In the genomic region with DNA sequence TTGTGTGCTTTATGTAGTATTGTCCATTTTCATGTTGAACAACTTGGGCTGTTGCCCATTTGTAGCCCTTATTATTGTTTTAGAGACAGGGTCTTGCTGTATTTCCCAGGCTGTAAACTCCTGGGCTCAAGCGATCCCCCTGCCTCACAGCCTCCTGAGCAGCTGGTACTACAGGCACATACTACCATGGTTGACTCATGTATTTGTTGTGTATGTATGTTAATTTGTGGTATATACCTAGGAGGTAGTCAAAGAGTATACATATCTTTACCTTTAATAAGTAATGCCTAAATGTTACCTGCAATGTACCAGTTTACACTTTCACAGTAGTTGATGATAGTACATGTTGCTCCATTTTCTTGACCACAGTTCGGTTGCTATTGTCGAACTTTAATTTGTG, we compare ENCODE assay signal across 22 cellular contexts. TPM values are rescaled to one million over a fixed set of nuclear protein-coding genes. Genes with fewer than 3 reads are reported as not detected.
DNase-seq lines count a peak whose midpoint lies in the region; ATAC-seq, FAIRE-seq and TF ChIP-seq lines count a peak whose summit lies in the region.
"Had no signal": no experiment of that assay in that cellular context is flagged by ENCODE, and none has a peak within 500 bp of the region (broad histone marks: within the 10 kb centered on the region; RNA-seq: fewer than 3 reads in every experiment).

No MANE protein-coding gene starts in this region.

- no peaks in the 10 kb centered on the region for H3K9me3 Mint-ChIP-seq in activated naive CD4-positive, alpha-beta T cell treated with anti-CD3 and anti-CD28 coated beads, Interleukin-2, amount 50 U/mL, for 24 hours
- H3K9me3 Mint-ChIP-seq in brain = peaks cover 0 to 3% (median 3%) of the 10 kb centered on the region in 5 experiments
- no peaks in the 10 kb centered on the region for H3K9me3 Mint-ChIP-seq in stimulated activated effector memory CD8-positive, alpha-beta T cell treated with anti-CD3 and anti-CD28 coated beads, Interleukin-12 subunit alpha, Interleukin-12 subunit beta, amount 100 ng/mL, for 72 hours
- H3K9me3 Mint-ChIP-seq: CD14-positive monocyte; CD8-positive, alpha-beta memory T cell had no signal

- no peak for TF ChIP-seq POLR2A in GM12891 (IDR thresholded peaks at IDR 0.05; ENCODE audit: low read depth, low read length)

- no peaks in the 10 kb centered on the region for H3K27me3 ChIP-seq in effector memory CD4-positive, alpha-beta T cell (replicated peaks; ENCODE audit: control insufficient read depth, insufficient read depth, low read length, poor library complexity, severe bottlenecking)
- H3K27me3 ChIP-seq: BLaER1 had no signal

- no peak for DNase-seq in activated naive CD4-positive, alpha-beta T cell treated with anti-CD3 and anti-CD28 coated beads, Interleukin-2, amount 50 U/mL, for 16 hours
- DNase-seq in stimulated activated effector memory CD8-positive, alpha-beta T cell treated with anti-CD3 and anti-CD28 coated beads, Interleukin-12 subunit alpha, Interleukin-12 subunit beta, amount 100 ng/mL, for 72 hours (ENCODE audit: low spot score in 2 of 2) = no peak
- DNase-seq in effector memory CD4-positive, alpha-beta T cell = no peak
- DNase-seq in NCI-H748 treated with DMSO at 0.1 percent for 48 hours (lab: John Stamatoyannopoulos, UW) (no peak), GM12891 (ENCODE audit: insufficient read length, low spot score) (no peak)
- DNase-seq: CD8-positive, alpha-beta memory T cell; COR-L47; DMS 273 treated with DMSO at 0.1 percent for 48 hours; DMS53; DND-41; EL; H9; KG1 had no signal

- no peaks in the 10 kb centered on the region for H3K36me3 ChIP-seq in effector memory CD4-positive, alpha-beta T cell (ENCODE audit: control insufficient read depth, insufficient read depth, low read length)

- TF ChIP-seq CTCF in brain (conservative IDR thresholded peaks at IDR 0.05) = no peak

- peaks cover 2% of the 10 kb centered on the region for H3K36me3 Mint-ChIP-seq in activated naive CD4-positive, alpha-beta T cell treated with anti-CD3 and anti-CD28 coated beads, Interleukin-2, amount 50 U/mL, for 24 hours
- peaks cover 51% of the 10 kb centered on the region for H3K36me3 Mint-ChIP-seq in brain
- H3K36me3 Mint-ChIP-seq in stimulated activated effector memory CD8-positive, alpha-beta T cell treated with anti-CD3 and anti-CD28 coated beads, Interleukin-12 subunit alpha, Interleukin-12 subunit beta, amount 100 ng/mL, for 72 hours = peaks cover 18% of the 10 kb centered on the region

- peak overlapping the region; percentile 30 for H3K27ac Mint-ChIP-seq in activated naive CD4-positive, alpha-beta T cell treated with anti-CD3 and anti-CD28 coated beads, Interleukin-2, amount 50 U/mL, for 24 hours
- peak overlapping the region in 3 of 5 experiments; percentile 22 to 62 (median 43) for H3K27ac Mint-ChIP-seq in brain
- H3K27ac Mint-ChIP-seq in stimulated activated effector memory CD8-positive, alpha-beta T cell treated with anti-CD3 and anti-CD28 coated beads, Interleukin-12 subunit alpha, Interleukin-12 subunit beta, amount 100 ng/mL, for 72 hours = peak overlapping the region; percentile 35

- no peak for ATAC-seq in stimulated activated effector memory CD8-positive, alpha-beta T cell treated with anti-CD3 and anti-CD28 coated beads, Interleukin-12 subunit alpha, Interleukin-12 subunit beta, amount 100 ng/mL, for 72 hours
- ATAC-seq: HepG2 had no signal

- H3K4me3 ChIP-seq in effector memory CD4-positive, alpha-beta T cell (ENCODE audit: insufficient read depth, low read depth, low read length, poor library complexity, severe bottlenecking) = no peak overlapping the region
- H3K4me3 ChIP-seq: BLaER1 had no signal

- H3K27ac ChIP-seq in effector memory CD4-positive, alpha-beta T cell (ENCODE audit: insufficient read depth, low read length, poor library complexity, severe bottlenecking) = no peak overlapping the region
- H3K27ac ChIP-seq: 22Rv1, BLaER1 had no signal

- peaks cover 38% of the 10 kb centered on the region for H3K4me1 Mint-ChIP-seq in activated naive CD4-positive, alpha-beta T cell treated with anti-CD3 and anti-CD28 coated beads, Interleukin-2, amount 50 U/mL, for 24 hours
- peaks cover 35% of the 10 kb centered on the region for H3K4me1 Mint-ChIP-seq in brain
- H3K4me1 Mint-ChIP-seq in stimulated activated effector memory CD8-positive, alpha-beta T cell treated with anti-CD3 and anti-CD28 coated beads, Interleukin-12 subunit alpha, Interleukin-12 subunit beta, amount 100 ng/mL, for 72 hours = peaks cover 27% of the 10 kb centered on the region
- H3K4me1 Mint-ChIP-seq: H9 had no signal

- no peak overlapping the region for H3K4me3 Mint-ChIP-seq in activated naive CD4-positive, alpha-beta T cell treated with anti-CD3 and anti-CD28 coated beads, Interleukin-2, amount 50 U/mL, for 24 hours
- H3K4me3 Mint-ChIP-seq in brain = no peak overlapping the region
- H3K4me3 Mint-ChIP-seq in stimulated activated effector memory CD8-positive, alpha-beta T cell treated with anti-CD3 and anti-CD28 coated beads, Interleukin-12 subunit alpha, Interleukin-12 subunit beta, amount 100 ng/mL, for 72 hours = no peak overlapping the region
- H3K4me3 Mint-ChIP-seq: CD14-positive monocyte; CD8-positive, alpha-beta memory T cell; H9 had no signal

- FAIRE-seq in GM12891 (lab: Jason Lieb, UNC) = no peak
- FAIRE-seq: GM12892, GM18507, H1, HepG2 had no signal

- H3K9me3 ChIP-seq in effector memory CD4-positive, alpha-beta T cell (ENCODE audit: control insufficient read depth, low read length) = no peaks in the 10 kb centered on the region

- no peaks in the 10 kb centered on the region for H3K4me1 ChIP-seq in effector memory CD4-positive, alpha-beta T cell (ENCODE audit: control insufficient read depth, insufficient read depth, low read length, poor library complexity, severe bottlenecking)
- H3K4me1 ChIP-seq: BLaER1 had no signal

- no peaks in the 10 kb centered on the region for H3K27me3 Mint-ChIP-seq in activated naive CD4-positive, alpha-beta T cell treated with anti-CD3 and anti-CD28 coated beads, Interleukin-2, amount 50 U/mL, for 24 hours
- H3K27me3 Mint-ChIP-seq in brain = no peaks in the 10 kb centered on the region
- H3K27me3 Mint-ChIP-seq: CD8-positive, alpha-beta memory T cell had no signal

TF ChIP-seq in GM12891, 5 proteins besides CTCF, POLR2A, EP300 and RAD21:
- no peak for TF ChIP-seq PAX5 (IDR thresholded peaks at IDR 0.05; ENCODE audit: insufficient read depth, low read length, severe bottlenecking)
- no peak for TF ChIP-seq POLR2AphosphoS5 (IDR thresholded peaks at IDR 0.05; ENCODE audit: low read depth, low read length)
- TF ChIP-seq SPI1 (IDR thresholded peaks at IDR 0.05; ENCODE audit: low read depth, low read length) = no peak
- TF ChIP-seq POU2F2 (IDR thresholded peaks at IDR 0.05; ENCODE audit: low read depth, low read length) = no peak
- TF ChIP-seq TAF1 (IDR thresholded peaks at IDR 0.05; ENCODE audit: low read depth, low read length) = no peak

RNA-seq across cellular contexts. Expression of a gene that starts 18.1 kb away (rescaled TPM):
- polyA plus RNA-seq in brain (ENCODE audit: insufficient read depth, low read depth, low replicate concordance) = 14.6 TPM
- 5.2 TPM for polyA plus RNA-seq in GM12891 (2012; ENCODE audit: low read depth, missing spikeins)

RNA-seq across cellular contexts. Expression of a gene that starts 59.6 kb away (rescaled TPM):
- polyA plus RNA-seq in brain (ENCODE audit: insufficient read depth, low read depth, low replicate concordance) = 56.2 TPM
- polyA plus RNA-seq in GM12891 (2012; ENCODE audit: low read depth, missing spikeins) = 3.5 TPM
